13 cellular contexts compared by ENCODE assay signal in the genomic region with DNA sequence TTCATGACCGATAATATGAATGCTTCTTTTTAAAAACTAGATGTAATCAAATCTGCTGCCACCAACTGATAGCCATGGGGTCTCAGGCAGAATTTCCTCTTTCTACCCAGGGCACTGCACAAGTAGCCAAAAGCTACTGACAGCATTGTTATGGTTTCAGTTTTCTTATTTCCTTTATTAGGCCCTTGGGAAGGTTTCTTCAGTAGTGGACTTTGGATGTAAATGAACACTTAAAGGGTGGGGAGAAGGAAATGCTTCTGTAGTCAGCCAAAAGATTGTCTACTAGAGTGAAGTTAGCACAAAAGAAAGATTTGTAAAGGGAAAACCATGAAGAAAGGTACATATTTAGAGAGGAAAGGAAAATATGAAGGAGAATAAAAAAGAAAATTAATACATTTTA.
"Had no signal": no experiment of that assay in that cellular context is flagged by ENCODE, and none has a peak within 500 bp of the region (broad histone marks: within the 10 kb centered on the region; RNA-seq: fewer than 3 reads in every experiment).

No MANE protein-coding gene starts in this region.

- H3K4me1 Mint-ChIP-seq: naive thymus-derived CD8-positive, alpha-beta T cell; stimulated activated naive B cell treated with anti-CD40 and anti-IgM and Interleukin-4, amounts not matched to agents 10 μg/mL and 1 μg/mL and 100 μg/mL, for 72 hours had no signal

- H3K9me3 ChIP-seq: upper lobe of right lung had no signal

- H3K27me3 Mint-ChIP-seq: activated naive CD8-positive, alpha-beta T cell; activated T-cell treated with anti-CD3 and anti-CD28 coated beads, Interleukin-2, amount 50 U/mL, for 24 hours; naive thymus-derived CD8-positive, alpha-beta T cell; progenitor cell of endocrine pancreas; stimulated activated naive B cell treated with anti-CD40 and anti-IgM and Interleukin-4, amounts not matched to agents 10 μg/mL and 1 μg/mL and 100 μg/mL, for 72 hours had no signal

- H3K36me3 Mint-ChIP-seq: activated naive CD8-positive, alpha-beta T cell; naive thymus-derived CD8-positive, alpha-beta T cell; stimulated activated naive B cell treated with anti-CD40 and anti-IgM and Interleukin-4, amounts not matched to agents 10 μg/mL and 1 μg/mL and 100 μg/mL, for 72 hours had no signal

- H3K4me3 ChIP-seq: smooth muscle cell, upper lobe of right lung had no signal

- H3K27ac Mint-ChIP-seq: activated naive CD8-positive, alpha-beta T cell; activated T-cell treated with anti-CD3 and anti-CD28 coated beads, Interleukin-2, amount 50 U/mL, for 24 hours; naive thymus-derived CD8-positive, alpha-beta T cell; progenitor cell of endocrine pancreas; stimulated activated naive B cell treated with anti-CD40 and anti-IgM and Interleukin-4, amounts not matched to agents 10 μg/mL and 1 μg/mL and 100 μg/mL, for 72 hours had no signal

- H3K4me1 ChIP-seq: upper lobe of right lung had no signal

- H3K27me3 ChIP-seq: brain microvascular endothelial cell, upper lobe of right lung had no signal

- H3K4me3 Mint-ChIP-seq: activated naive CD8-positive, alpha-beta T cell; activated T-cell treated with anti-CD3 and anti-CD28 coated beads, Interleukin-2, amount 50 U/mL, for 24 hours; naive thymus-derived CD8-positive, alpha-beta T cell; stimulated activated naive B cell treated with anti-CD40 and anti-IgM and Interleukin-4, amounts not matched to agents 10 μg/mL and 1 μg/mL and 100 μg/mL, for 72 hours had no signal

- H3K27ac ChIP-seq: brain microvascular endothelial cell, upper lobe of right lung had no signal

- DNase-seq: activated effector memory CD4-positive, alpha-beta T cell treated with anti-CD3 and anti-CD28 coated beads, Interleukin-2, amount 50 U/mL, for 16 hours; activated T-cell treated with anti-CD3 and anti-CD28 coated beads, Interleukin-2, amount 50 U/mL, for 24 hours; brain microvascular endothelial cell; naive thymus-derived CD8-positive, alpha-beta T cell; right cardiac atrium; stimulated activated CD4-positive, alpha-beta T cell treated with anti-CD3 and anti-CD28 coated beads, Interleukin-1b, Interleukin-23, amount 100 ng/mL, for 48 hours; stimulated activated naive B cell treated with anti-CD40 and anti-IgM and Interleukin-4, amounts not matched to agents 10 μg/mL and 1 μg/mL and 100 μg/mL, for 72 hours; substantia nigra; T1000; upper lobe of right lung had no signal

- ATAC-seq: naive thymus-derived CD8-positive, alpha-beta T cell; right cardiac atrium; stimulated activated naive B cell treated with anti-CD40 and anti-IgM and Interleukin-4, amounts not matched to agents 10 μg/mL and 1 μg/mL and 100 μg/mL, for 72 hours; upper lobe of right lung had no signal

- H3K36me3 ChIP-seq: brain microvascular endothelial cell, upper lobe of right lung had no signal
